In genomic region chr18:46070683-46071614, GRCh38 we compare ENCODE assay signal across 8 cellular contexts. TPM values are rescaled to one million over a fixed set of nuclear protein-coding genes. Genes with fewer than 3 reads are reported as not detected.
DNase-seq lines count a peak whose midpoint lies in the region; ATAC-seq and TF ChIP-seq lines count a peak whose summit lies in the region.

No MANE protein-coding gene starts in this region.

- peak overlapping the region; percentile 68 for H3K4me3 Mint-ChIP-seq in chondrocyte (ENCODE audit: unreplicated experiment)

- peaks cover 3% of the 10 kb centered on the region for H3K9me3 Mint-ChIP-seq in chondrocyte (ENCODE audit: low read depth)

- no peak for TF ChIP-seq POLR2A in uterus (IDR thresholded peaks at IDR 0.05)

- no peak overlapping the region for H3K27ac Mint-ChIP-seq in chondrocyte (ENCODE audit: unreplicated experiment)

- H3K4me1 ChIP-seq in mesodermal cell (ENCODE audit: control insufficient read depth, insufficient read depth, low read length, poor library complexity, severe bottlenecking), result peaks cover 3% of the 10 kb centered on the region
- peaks cover 6 to 10% of the 10 kb centered on the region in 2 donors for H3K4me1 ChIP-seq in uterus

- CTCF ChIA-PET in GM10248 (lab: Yijun Ruan, JAX), result interaction anchor here (1.3 to 5.5 kb wide), 9 partner anchors 9 to 450 kb away, joined by 3 to 73 read pairs (median 5); partner anchors contain the start of gene SLC14A1

- DNase-seq in NOMO-1 treated with DMSO at 0.1 percent for 48 hours (lab: John Stamatoyannopoulos, UW; ENCODE audit: unreplicated experiment) (peak; percentile 79), chondrocyte (ENCODE audit: low spot score) (no peak), uterus (no peak), GM10248 (ENCODE audit: extremely low spot score) (no peak), NCI-H526 treated with DMSO at 0.1 percent for 48 hours (lab: John Stamatoyannopoulos, UW) (no peak)
- no peak for DNase-seq in stimulated activated naive CD4-positive, alpha-beta T cell treated with Interleukin-2 at 50 U/mL for 16 hours (lab: John Stamatoyannopoulos, UW)

- H3K27me3 Mint-ChIP-seq in chondrocyte (ENCODE audit: low read depth), result no peaks in the 10 kb centered on the region

- intact Hi-C loops in uterus (cut with DNase I; ENCODE audit: low total_unique reads), result loop anchor here (10.0 kb wide), 1 partner anchor 396 kb away; no protein-coding TSS in a partner anchor

- no peak for TF ChIP-seq CTCF in chondrocyte (IDR thresholded peaks at IDR 0.05)
- no peak for TF ChIP-seq CTCF in uterus (IDR thresholded peaks at IDR 0.05)
- TF ChIP-seq CTCF in GM10248 (IDR thresholded peaks at IDR 0.05; ENCODE audit: control extremely low read depth, extremely low read depth, low read depth, missing control alignments), result no peak

- no peaks in the 10 kb centered on the region for H3K36me3 Mint-ChIP-seq in chondrocyte (ENCODE audit: low read depth)

- peaks cover 4% of the 10 kb centered on the region for H3K36me3 ChIP-seq in mesodermal cell (ENCODE audit: control insufficient read depth, insufficient read depth, low read length)
- H3K36me3 ChIP-seq in uterus, result no peaks in the 10 kb centered on the region

- H3K27ac ChIP-seq in mesodermal cell (ENCODE audit: low read depth, low read length, severe bottlenecking) (no peak overlapping the region), uterus (peak overlapping the region in 1 of 2 donors; percentile 29)

- POLR2A ChIA-PET in GM10248 (lab: Yijun Ruan, JAX), result interaction anchor here (0.5 to 1.0 kb wide), 2 partner anchors 10 to 36 kb away, joined by 3 read pairs; no protein-coding TSS in a partner anchor

- H3K27me3 ChIP-seq in uterus, result no peaks in the 10 kb centered on the region

- peaks cover 4% of the 10 kb centered on the region for H3K9me3 ChIP-seq in mesodermal cell (ENCODE audit: control insufficient read depth, low read length)
- no peaks in the 10 kb centered on the region for H3K9me3 ChIP-seq in uterus

- 76 to 84% methylated on average over 9 of the region's 13 CpGs for WGBS in mesodermal cell (ENCODE audit: insufficient coverage in 2 of 2), 2 experiments

- H3K4me3 ChIP-seq in mesodermal cell (ENCODE audit: extremely low read depth, insufficient read depth, low read length, poor library complexity, severe bottlenecking) (peak overlapping the region; percentile 79), uterus (peak overlapping the region; percentile 33 to 63)

- H3K4me1 Mint-ChIP-seq in chondrocyte (ENCODE audit: low read depth), result peaks cover 31% of the 10 kb centered on the region

- peak; percentile 30 for ATAC-seq in GM18909 (IDR thresholded peaks at IDR 0.05; ENCODE audit: poor library complexity, unreplicated experiment)

RNA-seq across cellular contexts. Expression of gene PSTPIP2, which starts 1.1 kb away (rescaled TPM):
- total RNA-seq in chondrocyte (4.5 to 5.4 TPM (median 5.0 TPM) in 3 replicates), uterus (1 to 10 TPM in 3 of 4 donors, under 1 TPM in 1; 0.59 to 5.9 (median 3.2) TPM)
- 20.4 TPM for polyA plus RNA-seq in mesodermal cell (2013, experiment 1 of 2)
- 22.4 TPM for polyA plus RNA-seq in mesodermal cell (2013, experiment 2 of 2)

RNA-seq across cellular contexts. Expression of gene ATP5F1A, which starts 27.1 kb away (rescaled TPM):
- total RNA-seq in chondrocyte (274 to 325 TPM (median 290 TPM) in 3 replicates), uterus (100 to 1,000 TPM; 130 to 712 (median 221) TPM)
- 611 TPM for polyA plus RNA-seq in mesodermal cell (2013, experiment 1 of 2)
- 595 TPM for polyA plus RNA-seq in mesodermal cell (2013, experiment 2 of 2)

RNA-seq across cellular contexts. Expression of gene HAUS1, which starts 33.2 kb away (rescaled TPM):
- total RNA-seq in chondrocyte, result 21.5 to 30.8 TPM (median 25.8 TPM) in 3 replicates
- polyA plus RNA-seq in mesodermal cell (2013, experiment 1 of 2), result 77.1 TPM
- 98.4 TPM for polyA plus RNA-seq in mesodermal cell (2013, experiment 2 of 2)
- total RNA-seq in uterus, result 10 to 100 TPM; 21.5 to 47.8 (median 36.1) TPM
